In the genomic region with DNA sequence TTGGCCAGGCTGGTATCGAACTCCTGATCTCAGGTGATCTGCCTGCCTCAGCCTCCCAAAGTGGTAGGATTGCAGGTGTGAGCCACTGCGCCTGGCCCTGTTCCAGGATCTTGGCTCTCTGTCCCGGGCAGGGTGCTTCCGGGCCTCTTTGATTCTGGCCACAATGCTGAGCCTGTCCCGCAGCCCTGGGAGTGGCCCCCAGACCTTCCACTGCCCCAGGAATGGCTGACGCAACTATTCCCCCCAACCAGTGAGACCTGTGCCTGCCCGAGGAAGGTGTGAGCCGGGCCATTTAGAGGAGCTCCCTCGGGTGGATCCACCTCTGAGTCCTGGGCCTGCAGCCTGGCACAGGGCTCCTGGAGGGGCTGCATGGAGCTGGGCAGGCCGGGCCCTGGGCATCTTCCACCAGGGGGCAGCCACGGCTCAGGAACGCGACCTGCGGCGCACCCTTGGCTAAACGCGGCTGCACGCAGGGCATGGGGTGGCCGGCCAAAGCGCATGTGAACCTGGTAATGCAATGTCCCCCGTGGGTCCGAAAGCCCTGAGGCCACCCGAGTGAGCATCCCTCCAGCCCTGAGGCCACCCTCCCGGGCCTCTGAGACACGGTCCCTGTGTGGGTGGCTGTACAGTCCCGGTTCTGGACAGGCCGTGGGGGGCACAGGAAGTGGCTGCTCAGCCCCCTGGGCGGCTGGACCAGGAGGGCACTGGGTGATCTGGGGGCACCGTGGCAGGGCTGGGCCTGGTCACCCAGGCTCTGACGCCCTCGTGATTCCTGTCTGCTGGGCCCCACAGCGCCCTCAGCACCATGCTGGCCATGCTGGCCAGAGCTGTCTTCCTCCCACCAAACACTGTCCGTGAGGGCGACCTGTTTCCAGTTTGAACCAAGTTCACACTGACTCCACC, we compare ENCODE assay signal across 8 cellular contexts. TPM values are rescaled to one million over a fixed set of nuclear protein-coding genes. Genes with fewer than 3 reads are reported as not detected.
A peak's percentile ranks its signal among the peaks of the same experiment; 100 is the strongest.
DNase-seq lines count a peak whose midpoint lies in the region; ATAC-seq and TF ChIP-seq lines count a peak whose summit lies in the region.

No MANE protein-coding gene starts in this region.

- TF ChIP-seq EP300 in gastroesophageal sphincter (IDR thresholded peaks at IDR 0.05): no peak

- no peaks in the 10 kb centered on the region for H3K36me3 ChIP-seq in SJSA1
- H3K36me3 ChIP-seq in gastroesophageal sphincter: peaks cover 0 to 4% of the 10 kb centered on the region in 2 donors

- H3K4me3 ChIP-seq in SJSA1 (no peak overlapping the region), gastroesophageal sphincter (peak overlapping the region; percentile 33 to 46)

- 53% methylated on average over 5 of the region's 34 CpGs; no CpG with 5 or more reads in 1 of the 2 donors for WGBS in gastroesophageal sphincter (ENCODE audit: low coverage in 1 of 2), 2 donors

- H3K9me3 ChIP-seq in SJSA1 (replicated peaks): 0 out of 2 replicates have a peak, but pooled peaks cover 2% of the 10 kb centered on the region
- H3K9me3 ChIP-seq in gastroesophageal sphincter: no peaks in the 10 kb centered on the region

- ATAC-seq in GM21390 (IDR thresholded peaks at IDR 0.05; ENCODE audit: unreplicated experiment): peak; percentile 80
- peak; percentile 93 for ATAC-seq in gastroesophageal sphincter
- peak; percentile 92 for ATAC-seq in omental fat pad (ENCODE audit: low FRiP score)

- no peak for TF ChIP-seq POLR2A in gastroesophageal sphincter (IDR thresholded peaks at IDR 0.05)

- no peak overlapping the region for H3K27ac ChIP-seq in SJSA1
- H3K27ac ChIP-seq in gastroesophageal sphincter: peak overlapping the region in 1 of 4 donors; percentile 47

- H3K27me3 ChIP-seq in SJSA1 (replicated peaks): no peaks in the 10 kb centered on the region
- H3K27me3 ChIP-seq in gastroesophageal sphincter: no peaks in the 10 kb centered on the region

- TF ChIP-seq CTCF in gastroesophageal sphincter (IDR thresholded peaks at IDR 0.05) (peak in 3 of 4 experiments; percentile 82 to 93 (median 84)), omental fat pad (IDR thresholded peaks at IDR 0.05) (peak in 1 of 3 donors; percentile 36)

- peaks cover 10% of the 10 kb centered on the region for H3K4me1 ChIP-seq in SJSA1 (replicated peaks)
- peaks cover 0 to 14% (median 11%) of the 10 kb centered on the region in 3 donors for H3K4me1 ChIP-seq in gastroesophageal sphincter

- DNase-seq in Caki2 (ENCODE audit: low read depth) (peak; percentile 64), KG1 (lab: John Stamatoyannopoulos, UW) (peak; percentile 54), SJSA1 (ENCODE audit: low read depth in 1 of 2, low spot score in 2 of 2) (peak; percentile 60 to 84), omental fat pad (ENCODE audit: low spot score) (peak; percentile 53), superior temporal gyrus (ENCODE audit: extremely low spot score) (peak; percentile 73)
- peak; percentile 65 to 79 (median 71) for DNase-seq in activated naive CD4-positive, alpha-beta T cell (lab: John Stamatoyannopoulos, UW)

- in situ Hi-C loops in Caki2 (cut with HindIII; ENCODE audit: low pct_unique_long_range_greater_than_20kb, low sequenced_read_pairs): no loop called here

RNA-seq across cellular contexts. Expression of gene GRIFIN, which starts 24.8 kb away (rescaled TPM):
- total RNA-seq in Caki2 (2014; rRNA removed; shearing (Covaris generic); ENCODE audit: low replicate concordance): not detected in 2 replicates
- total RNA-seq in SJSA1 (2014; rRNA removed; shearing (Covaris generic)): not detected in 2 replicates
- not detected for total RNA-seq in gastroesophageal sphincter
- total RNA-seq in omental fat pad: not detected

RNA-seq across cellular contexts. Expression of gene CHST12, which starts 48.0 kb away (rescaled TPM):
- total RNA-seq in Caki2 (2014; rRNA removed; shearing (Covaris generic); ENCODE audit: low replicate concordance): 5.1 and 12.7 TPM in 2 replicates
- 9.7 and 10.7 TPM in 2 replicates for total RNA-seq in SJSA1 (2014; rRNA removed; shearing (Covaris generic))
- total RNA-seq in gastroesophageal sphincter: 10 to 100 TPM in 3 of 4 donors, 1 to 10 TPM in 1; 8.3 to 18.3 (median 13.4) TPM
- 10 to 100 TPM in 3 of 4 donors, 1 to 10 TPM in 1; 7.9 to 18.3 (median 11.3) TPM for total RNA-seq in omental fat pad
